In the genomic region with DNA sequence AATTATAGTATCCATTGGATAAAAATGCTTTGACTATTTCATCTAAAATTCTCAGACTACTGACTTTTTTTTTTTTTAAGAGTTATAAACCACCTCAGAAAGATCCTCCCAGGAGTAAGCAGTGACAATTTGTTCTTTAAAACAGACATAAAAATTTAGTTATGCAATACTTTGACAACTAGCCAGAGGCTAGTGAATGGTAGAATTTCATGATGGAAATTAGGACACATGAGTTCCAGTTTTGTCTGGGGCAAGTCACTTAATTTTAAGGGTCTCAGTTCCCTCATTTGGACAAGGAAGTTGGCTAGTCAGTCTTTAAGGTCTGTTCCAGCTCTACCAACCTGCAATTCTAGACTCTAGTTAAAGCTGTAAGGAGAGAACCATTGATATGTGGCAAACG, we compare ENCODE assay signal across 17 cellular contexts. TPM values are rescaled to one million over a fixed set of nuclear protein-coding genes. Genes with fewer than 3 reads are reported as not detected.
A peak's percentile ranks its signal among the peaks of the same experiment; 100 is the strongest.
DNase-seq lines count a peak whose midpoint lies in the region; ATAC-seq and TF ChIP-seq lines count a peak whose summit lies in the region.
"Had no signal": no experiment of that assay in that cellular context is flagged by ENCODE, and none has a peak within 500 bp of the region (broad histone marks: within the 10 kb centered on the region; RNA-seq: fewer than 3 reads in every experiment).

No MANE protein-coding gene starts in this region.

- peak in 1 of 4 donors; percentile 39 for ATAC-seq in psoas muscle

- no peaks in the 10 kb centered on the region for H3K27me3 ChIP-seq in psoas muscle (ENCODE audit: insufficient read depth in 3 of 3, low read length in 2 of 3)
- H3K27me3 ChIP-seq in uterus, result no peaks in the 10 kb centered on the region
- H3K27me3 ChIP-seq: heart right ventricle, ovary had no signal

- H3K36me3 ChIP-seq in psoas muscle (ENCODE audit: insufficient read depth in 1 of 2, low read depth in 1 of 2) (peaks cover 0 to 7% of the 10 kb centered on the region in 2 donors), OCI-LY7 (ENCODE audit: insufficient read depth, low read length) (no peaks in the 10 kb centered on the region), uterus (no peaks in the 10 kb centered on the region)
- H3K36me3 ChIP-seq: heart right ventricle, ovary had no signal

- intact Hi-C loops in Calu3 (cut with micrococcal nuclease; ENCODE audit: unreplicated experiment), result loop anchor here (5.0 kb wide), 1 partner anchor 39 kb away; no protein-coding TSS in a partner anchor
- intact Hi-C loops in dendritic cell treated with granulocyte-macrophage colony-stimulating factor and Interleukin-4, amounts not matched to agents 40 ng/mL and 50 ng/mL, for 4 days (cut with micrococcal nuclease), result no loop called here
- intact Hi-C loops in psoas muscle (cut with DNase I), result loop anchor here in 1 of 2 donors (5.0 kb wide), 1 partner anchor 39 kb away; no protein-coding TSS in a partner anchor
- intact Hi-C loops in OCI-LY7 (cut with micrococcal nuclease; ENCODE audit: unreplicated experiment), result no loop called here
- intact Hi-C loops in uterus (cut with DNase I; ENCODE audit: low total_unique reads), result no loop called here

- 15 to 70% (median 18%) methylated on average over 1 of the region's 1 CpG for WGBS in psoas muscle, 3 donors

- H3K27ac ChIP-seq in psoas muscle (peak overlapping the region; percentile 82), OCI-LY7 (ENCODE audit: low read depth, low read length, poor library complexity, severe bottlenecking) (no peak overlapping the region), uterus (no peak overlapping the region)
- H3K27ac ChIP-seq: ovary, VCaP had no signal

- no peaks in the 10 kb centered on the region for H4K20me1 ChIP-seq in OCI-LY7 (ENCODE audit: insufficient read depth, low read length)

- H2AFZ ChIP-seq in OCI-LY7 (ENCODE audit: low read length), result no peak overlapping the region

- H3K4me3 Mint-ChIP-seq in Calu3 (ENCODE audit: low read depth, unreplicated experiment), result peak overlapping the region; percentile 75
- H3K4me3 Mint-ChIP-seq in dendritic cell treated with granulocyte-macrophage colony-stimulating factor and Interleukin-4, amounts not matched to agents 40 ng/mL and 50 ng/mL, for 4 days, result no peak overlapping the region
- H3K4me3 Mint-ChIP-seq: activated CD4-positive, alpha-beta memory T cell treated with anti-CD3 and anti-CD28 coated beads for 36 hours; activated naive CD8-positive, alpha-beta T cell treated with anti-CD3 and anti-CD28 coated beads, Interleukin-2, amount 10 ng/mL, durations not matched to agents 7 days and 5 days; endodermal cell had no signal

- no peak overlapping the region for H3K4me2 ChIP-seq in OCI-LY7 (ENCODE audit: low read length)

- H3K9me3 Mint-ChIP-seq in Calu3 (ENCODE audit: low read depth, unreplicated experiment), result no peaks in the 10 kb centered on the region
- no peaks in the 10 kb centered on the region for H3K9me3 Mint-ChIP-seq in dendritic cell treated with granulocyte-macrophage colony-stimulating factor and Interleukin-4, amounts not matched to agents 40 ng/mL and 50 ng/mL, for 4 days
- H3K9me3 Mint-ChIP-seq: activated CD4-positive, alpha-beta memory T cell treated with anti-CD3 and anti-CD28 coated beads for 36 hours; activated naive CD8-positive, alpha-beta T cell treated with anti-CD3 and anti-CD28 coated beads, Interleukin-2, amount 10 ng/mL, durations not matched to agents 7 days and 5 days; endodermal cell had no signal

- POLR2A ChIA-PET in OCI-LY7 (lab: Charles Lee), result no interaction called here

- H3K27ac Mint-ChIP-seq in Calu3 (ENCODE audit: unreplicated experiment), result peak overlapping the region; percentile 82
- H3K27ac Mint-ChIP-seq in dendritic cell treated with granulocyte-macrophage colony-stimulating factor and Interleukin-4, amounts not matched to agents 40 ng/mL and 50 ng/mL, for 4 days, result peak overlapping the region; percentile 99
- H3K27ac Mint-ChIP-seq: activated CD4-positive, alpha-beta memory T cell treated with anti-CD3 and anti-CD28 coated beads for 36 hours; activated naive CD8-positive, alpha-beta T cell treated with anti-CD3 and anti-CD28 coated beads, Interleukin-2, amount 10 ng/mL, durations not matched to agents 7 days and 5 days; endodermal cell had no signal

- H3K36me3 Mint-ChIP-seq in Calu3 (ENCODE audit: insufficient read depth, unreplicated experiment), result peaks cover 73% of the 10 kb centered on the region
- H3K36me3 Mint-ChIP-seq in dendritic cell treated with granulocyte-macrophage colony-stimulating factor and Interleukin-4, amounts not matched to agents 40 ng/mL and 50 ng/mL, for 4 days (ENCODE audit: low read depth), result peaks cover 8% of the 10 kb centered on the region
- H3K36me3 Mint-ChIP-seq: activated CD4-positive, alpha-beta memory T cell treated with anti-CD3 and anti-CD28 coated beads for 36 hours; activated naive CD8-positive, alpha-beta T cell treated with anti-CD3 and anti-CD28 coated beads, Interleukin-2, amount 10 ng/mL, durations not matched to agents 7 days and 5 days had no signal

- BruUV-seq in Calu3 (replicated peaks; lab: Mats Ljungman, UMichigan) (no TSS peak), OCI-LY7 (replicated peaks; lab: Mats Ljungman, UMichigan) (no TSS peak)

- no peaks in the 10 kb centered on the region for H3K9me3 ChIP-seq in psoas muscle
- H3K9me3 ChIP-seq in OCI-LY7 (ENCODE audit: low read length), result no peaks in the 10 kb centered on the region; the same call in 1 of the 2 replicates
- H3K9me3 ChIP-seq in uterus, result no peaks in the 10 kb centered on the region
- H3K9me3 ChIP-seq: heart right ventricle, ovary had no signal

- TF ChIP-seq POLR2A in uterus (IDR thresholded peaks at IDR 0.05), result no peak

- peaks cover 29% of the 10 kb centered on the region for H3K4me1 ChIP-seq in psoas muscle
- no peaks in the 10 kb centered on the region for H3K4me1 ChIP-seq in OCI-LY7 (ENCODE audit: insufficient read depth, low read length, poor library complexity, severe bottlenecking)
- no peaks in the 10 kb centered on the region for H3K4me1 ChIP-seq in uterus

- H3K4me3 ChIP-seq in psoas muscle (peak overlapping the region; percentile 69), OCI-LY7 (ENCODE audit: low read depth, low read length, poor library complexity, severe bottlenecking) (no peak overlapping the region), uterus (no peak overlapping the region)
- H3K4me3 ChIP-seq: heart right ventricle, ovary had no signal

- H3K27me3 Mint-ChIP-seq in Calu3 (ENCODE audit: unreplicated experiment), result no peaks in the 10 kb centered on the region
- no peaks in the 10 kb centered on the region for H3K27me3 Mint-ChIP-seq in dendritic cell treated with granulocyte-macrophage colony-stimulating factor and Interleukin-4, amounts not matched to agents 40 ng/mL and 50 ng/mL, for 4 days

- no peaks in the 10 kb centered on the region for H3K79me2 ChIP-seq in OCI-LY7 (ENCODE audit: insufficient read depth, low read depth, low read length)

- TF ChIP-seq CTCF in Calu3 (IDR thresholded peaks at IDR 0.05; ENCODE audit: unreplicated experiment) (no peak), psoas muscle (IDR thresholded peaks at IDR 0.05) (no peak), OCI-LY7 (conservative IDR thresholded peaks at IDR 0.05; ENCODE audit: low read length) (no peak), uterus (IDR thresholded peaks at IDR 0.05) (no peak)

- DNase-seq in Calu3 (no peak), NOMO-1 (lab: John Stamatoyannopoulos, UW; ENCODE audit: unreplicated experiment in 2 of 2) (peak; percentile 57 to 69), psoas muscle (no peak), OCI-LY7 (ENCODE audit: low spot score) (no peak), NCI-H1048 (lab: John Stamatoyannopoulos, UW) (no peak), nucleus accumbens (lab: John Stamatoyannopoulos, UW) (no peak), uterus (no peak)
- DNase-seq: activated CD4-positive, alpha-beta memory T cell treated with anti-CD3 and anti-CD28 coated beads for 36 hours; activated naive CD8-positive, alpha-beta T cell treated with anti-CD3 and anti-CD28 coated beads, Interleukin-2, amount 10 ng/mL, durations not matched to agents 7 days and 5 days; central memory CD4-positive, alpha-beta T cell; endodermal cell; heart right ventricle; NCI-H1436 treated with DMSO at 0.1 percent for 48 hours; NCI-H345; ovary had no signal

- H3K4me1 Mint-ChIP-seq in Calu3 (ENCODE audit: low read depth, unreplicated experiment), result peaks cover 46% of the 10 kb centered on the region
- H3K4me1 Mint-ChIP-seq in dendritic cell treated with granulocyte-macrophage colony-stimulating factor and Interleukin-4, amounts not matched to agents 40 ng/mL and 50 ng/mL, for 4 days (ENCODE audit: low read depth), result peaks cover 60% of the 10 kb centered on the region
- H3K4me1 Mint-ChIP-seq: endodermal cell had no signal

- no peaks in the 10 kb centered on the region for H3K9me2 ChIP-seq in OCI-LY7 (ENCODE audit: insufficient read depth, low read length)

- CTCF ChIA-PET in Calu3 (lab: Charles Lee) (no interaction called here), OCI-LY7 (lab: Charles Lee; ENCODE audit: unreplicated experiment) (no interaction called here)

RNA-seq across cellular contexts. Expression of gene IL18, which starts 2.9 kb away (rescaled TPM):
- total RNA-seq in Calu3 (2022) (111 and 121 TPM in 2 replicates), psoas muscle (10 to 100 TPM in 2 of 4 donors, 1 to 10 TPM in 2; 3.0 to 66.4 (median 10.4) TPM), OCI-LY7 (2022) (not detected in 2 replicates), uterus (1 to 10 TPM; 1.2 to 6.8 (median 3.9) TPM)
- 10 to 100 TPM in 1 of 3 donors, 1 to 10 TPM in 1, under 1 TPM in 1; 0.86 to 13.0 (median 1.2) TPM for polyA plus RNA-seq in psoas muscle
- not detected in 2 replicates for total RNA-seq in OCI-LY7 (2014; rRNA removed; shearing (Covaris generic))
- total RNA-seq: activated CD4-positive, alpha-beta memory T cell treated with anti-CD3 and anti-CD28 coated beads for 36 hours had no signal

RNA-seq across cellular contexts. Expression of gene TEX12, which starts 6.2 kb away (rescaled TPM):
- total RNA-seq in Calu3 (2022) (not detected in 2 replicates), psoas muscle (under 1 TPM in 1 of 4 donors, not detected in 3; 0.48 TPM), OCI-LY7 (2022) (0.50 and 0.59 TPM in 2 replicates), uterus (1 to 10 TPM in 2 of 4 donors, not detected in 2; 1.3 to 1.7 TPM)
- polyA plus RNA-seq in psoas muscle, result under 1 TPM; 0.28 to 0.35 (median 0.33) TPM
- 0.44 and 0.72 TPM in 2 replicates for total RNA-seq in OCI-LY7 (2014; rRNA removed; shearing (Covaris generic))
- total RNA-seq: endodermal cell had no signal

RNA-seq across cellular contexts. Expression of gene BCO2, which starts 14.3 kb away (rescaled TPM):
- total RNA-seq in Calu3 (2022) (13.8 and 15.0 TPM in 2 replicates), psoas muscle (10 to 100 TPM in 2 of 4 donors, 1 to 10 TPM in 2; 4.7 to 42.4 (median 19.2) TPM), OCI-LY7 (2022) (0.90 and 1.2 TPM in 2 replicates), uterus (10 to 100 TPM in 3 of 4 donors, 1 to 10 TPM in 1; 4.6 to 15.3 (median 14.2) TPM)
- polyA plus RNA-seq in psoas muscle, result 1 to 10 TPM; 3.5 to 5.7 (median 5.2) TPM
- total RNA-seq in OCI-LY7 (2014; rRNA removed; shearing (Covaris generic)), result 0.60 and 1.4 TPM in 2 replicates

Comparison
In these comparisons a context has a peak if more than half of its experiments do, and no peak if none do; other contexts are left out.
1. DNase-seq: peak in NOMO-1 (2 of 2); none in Calu3 (single experiment), psoas muscle (0 of 2), OCI-LY7 (single experiment), NCI-H1048 (single experiment), nucleus accumbens (0 of 56) and uterus (0 of 2).